In genomic region chr6:2855061-2855519, GRCh38 we compare ENCODE assay signal across 10 cellular contexts. TPM values are rescaled to one million over a fixed set of nuclear protein-coding genes. Genes with fewer than 3 reads are reported as not detected.
DNase-seq lines count a peak whose midpoint lies in the region; ATAC-seq and TF ChIP-seq lines count a peak whose summit lies in the region.
"Had no signal": no experiment of that assay in that cellular context is flagged by ENCODE, and none has a peak within 500 bp of the region (broad histone marks: within the 10 kb centered on the region; RNA-seq: fewer than 3 reads in every experiment).

No MANE protein-coding gene starts in this region.

- DNase-seq in GM23338 (ENCODE audit: low spot score): no peak
- peak; percentile 59 for DNase-seq in activated CD8-positive, alpha-beta memory T cell treated with anti-CD3 and anti-CD28 coated beads, Interleukin-2, amount 50 U/mL, for 48 hours
- DNase-seq in left ventricle myocardium superior: no peak
- no peak for DNase-seq in sigmoid colon
- no peak for DNase-seq in MG63
- DNase-seq in stimulated activated CD4-positive, alpha-beta T cell treated with anti-CD3 and anti-CD28 coated beads, Interleukin-15, amount 100 ng/mL, for 24 hours: no peak
- DNase-seq in ovary: no peak
- no peak for DNase-seq in iPS-NIHi11 (ENCODE audit: low spot score)
- DNase-seq: mammary epithelial cell, NCI-H774 had no signal

- peaks cover 49% of the 10 kb centered on the region for H3K4me1 Mint-ChIP-seq in GM23338

- ATAC-seq in GM23338: no peak
- peak; percentile 13 for ATAC-seq in left ventricle myocardium superior

- H3K9me3 ChIP-seq in sigmoid colon: no peaks in the 10 kb centered on the region
- H3K9me3 ChIP-seq in MG63: no peaks in the 10 kb centered on the region
- H3K9me3 ChIP-seq in ovary: no peaks in the 10 kb centered on the region

- H4K20me1 ChIP-seq in GM23338 (replicated peaks; ENCODE audit: insufficient read depth): no peaks in the 10 kb centered on the region

- TF ChIP-seq POLR2A in sigmoid colon (IDR thresholded peaks at IDR 0.05): no peak
- TF ChIP-seq POLR2A in ovary (IDR thresholded peaks at IDR 0.05): no peak

- intact Hi-C loops in left ventricle myocardium superior (cut with micrococcal nuclease): loop anchor here (10.0 kb wide), 1 partner anchor 50 kb away; the partner anchor contains the start of gene SERPINB9
- intact Hi-C loops in sigmoid colon (cut with DNase I): loop anchor here (10.0 kb wide), 1 partner anchor 50 kb away; the partner anchor contains the start of gene SERPINB9
- intact Hi-C loops in ovary (cut with DNase I): loop anchor here in 1 of 4 donors (10.0 kb wide), 1 partner anchor 60 kb away; no protein-coding TSS in a partner anchor

- H3K4me2 ChIP-seq in GM23338: 0 out of 2 replicates have a peak overlapping the region, but pooled peaks have one; percentile 53

- no peaks in the 10 kb centered on the region for H3K9me3 Mint-ChIP-seq in GM23338

- H3K79me2 ChIP-seq in GM23338 (replicated peaks; ENCODE audit: insufficient read depth): no peaks in the 10 kb centered on the region

- peaks cover 23% of the 10 kb centered on the region; the same call in 1 of the 2 replicates for H3F3A ChIP-seq in GM23338 (replicated peaks; ENCODE audit: low read depth)

- H3K4me3 ChIP-seq in GM23338 (no peak overlapping the region), sigmoid colon (peak overlapping the region in 1 of 4 donors; percentile 15), MG63 (no peak overlapping the region), ovary (no peak overlapping the region)

- H3K27ac Mint-ChIP-seq in GM23338: peak overlapping the region; percentile 73; the same call in 1 of the 2 replicates

- H3K9me2 ChIP-seq in GM23338 (ENCODE audit: insufficient read depth): no peaks in the 10 kb centered on the region

- TF ChIP-seq CTCF in GM23338 (conservative IDR thresholded peaks at IDR 0.05; ENCODE audit: low read depth in 2 of 2) (no peak), sigmoid colon (IDR thresholded peaks at IDR 0.05) (no peak), ovary (IDR thresholded peaks at IDR 0.05) (no peak)

- WGBS in sigmoid colon, 2 donors: 84 to 87% methylated on average over 13 of the region's 13 CpGs
- 78 to 87% (median 82%) methylated on average over 13 of the region's 13 CpGs for WGBS in ovary, 3 donors

- H3K27ac ChIP-seq in GM23338 (ENCODE audit: low read depth): no peak overlapping the region
- H3K27ac ChIP-seq in sigmoid colon: peak overlapping the region; percentile 52 to 66 (median 59)
- H3K27ac ChIP-seq in ovary: no peak overlapping the region

- H3K4me3 Mint-ChIP-seq in GM23338: no peak overlapping the region

- H2AFZ ChIP-seq in GM23338: peak overlapping the region; percentile 69; the same call in 1 of the 2 replicates

- no peaks in the 10 kb centered on the region for H3K27me3 ChIP-seq in GM23338 (ENCODE audit: insufficient read depth)
- no peaks in the 10 kb centered on the region for H3K27me3 ChIP-seq in sigmoid colon
- H3K27me3 ChIP-seq in MG63: no peaks in the 10 kb centered on the region
- H3K27me3 ChIP-seq in ovary: no peaks in the 10 kb centered on the region

- peaks cover 11% of the 10 kb centered on the region for H3K27me3 Mint-ChIP-seq in GM23338 (ENCODE audit: insufficient read depth, low read depth, poor library complexity)

- no peaks in the 10 kb centered on the region for H3K36me3 ChIP-seq in GM23338 (ENCODE audit: insufficient read depth)
- no peaks in the 10 kb centered on the region for H3K36me3 ChIP-seq in sigmoid colon
- H3K36me3 ChIP-seq in MG63: no peaks in the 10 kb centered on the region
- H3K36me3 ChIP-seq in ovary: no peaks in the 10 kb centered on the region

- no peak for TF ChIP-seq EP300 in sigmoid colon (IDR thresholded peaks at IDR 0.05)
- no peak for TF ChIP-seq EP300 in ovary (IDR thresholded peaks at IDR 0.05)

- peaks cover 29% of the 10 kb centered on the region for H3K4me1 ChIP-seq in GM23338 (ENCODE audit: insufficient read depth)
- peaks cover 0 to 20% (median 6%) of the 10 kb centered on the region in 4 donors for H3K4me1 ChIP-seq in sigmoid colon
- peaks cover 11% of the 10 kb centered on the region for H3K4me1 ChIP-seq in ovary (ENCODE audit: insufficient read depth)

- peaks cover 3% of the 10 kb centered on the region; the same call in 1 of the 3 replicates for H3K36me3 Mint-ChIP-seq in GM23338 (ENCODE audit: low read depth)

TF ChIP-seq in GM23338, 12 proteins besides CTCF, POLR2A, EP300 and RAD21 (continues in another document):
- no peak for TF ChIP-seq EZH2phosphoT487 (IDR thresholded peaks at IDR 0.05; ENCODE audit: unreplicated experiment)
- TF ChIP-seq ZNF462 (CRISPR knock-in tag; IDR thresholded peaks at IDR 0.05): no peak
- TF ChIP-seq CREB1 (CRISPR knock-in tag; IDR thresholded peaks at IDR 0.05; ENCODE audit: low read depth): no peak
- TF ChIP-seq POLR2AphosphoS5 (IDR thresholded peaks at IDR 0.05; ENCODE audit: low read depth): no peak

RNA-seq across cellular contexts. Expression of gene SERPINB1, which starts 13.4 kb away (rescaled TPM):
- 5.6 and 8.4 TPM in 2 replicates for total RNA-seq in GM23338 (2014; rRNA removed; shearing (Covaris generic))
- polyA plus RNA-seq in GM23338 (2016; fragmentation: Nextera tagmentation; extraction: Ambion mirVana): 6.5 and 7.2 TPM in 2 replicates
- 25.4 TPM for total RNA-seq in left ventricle myocardium superior
- total RNA-seq in sigmoid colon: 10 to 100 TPM; 19.6 to 88.0 (median 22.9) TPM
- 100 to 1,000 TPM in 2 of 3 donors, 10 to 100 TPM in 1; 97.9 to 230 (median 161) TPM for polyA plus RNA-seq in sigmoid colon
- total RNA-seq in MG63 (2014; rRNA removed; shearing (Covaris generic); ENCODE audit: low replicate concordance): 8.8 and 12.0 TPM in 2 replicates
- total RNA-seq in ovary: 10 to 100 TPM; 13.5 to 38.1 (median 27.7) TPM
- polyA plus RNA-seq in ovary: 10 to 100 TPM; 25.9 to 57.0 TPM

RNA-seq across cellular contexts. Expression of gene SERPINB9, which starts 48.0 kb away (rescaled TPM):
- total RNA-seq in GM23338 (2014; rRNA removed; shearing (Covaris generic)): 65.0 and 71.3 TPM in 2 replicates
- polyA plus RNA-seq in GM23338 (2016; fragmentation: Nextera tagmentation; extraction: Ambion mirVana): 46.6 and 47.4 TPM in 2 replicates
- 2.9 TPM for total RNA-seq in left ventricle myocardium superior
- 1 to 10 TPM; 5.0 to 7.5 (median 6.1) TPM for total RNA-seq in sigmoid colon
- polyA plus RNA-seq in sigmoid colon: 10 to 100 TPM in 1 of 3 donors, 1 to 10 TPM in 2; 2.3 to 16.2 (median 2.4) TPM
- not detected in 2 replicates for total RNA-seq in MG63 (2014; rRNA removed; shearing (Covaris generic); ENCODE audit: low replicate concordance)
- total RNA-seq in ovary: 10 to 100 TPM in 2 of 7 donors, 1 to 10 TPM in 5; 3.0 to 14.6 (median 3.8) TPM
- 1 to 10 TPM; 1.9 to 6.9 TPM for polyA plus RNA-seq in ovary

Comparison
In these comparisons a context has a peak if more than half of its experiments do, and no peak if none do; other contexts are left out.
1. H3K27ac ChIP-seq: peak in sigmoid colon (4 of 4); none in GM23338 (single experiment) and ovary (0 of 2).